Comparison of ENCODE assay signal across 19 cellular contexts in the genomic region with DNA sequence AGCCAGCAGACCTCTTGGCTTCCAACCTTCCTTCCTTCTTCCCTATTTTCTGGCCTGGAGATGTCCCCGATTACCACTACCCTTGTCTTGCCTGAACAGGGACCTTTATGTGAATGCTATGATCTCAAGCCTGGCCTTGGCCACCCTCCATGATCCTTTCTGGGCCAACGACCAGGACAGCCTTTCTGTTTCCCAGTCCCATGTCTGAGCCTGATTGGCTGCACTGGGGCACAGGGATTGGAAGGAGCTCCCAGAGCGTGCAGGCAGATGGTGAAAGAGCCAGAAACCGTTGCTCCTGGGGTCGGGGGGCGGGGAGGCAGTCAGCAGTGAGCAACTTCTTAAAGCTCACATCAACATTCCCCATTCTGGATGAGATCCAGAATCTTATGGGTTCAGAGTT.
DNase-seq lines count a peak whose midpoint lies in the region; ATAC-seq, FAIRE-seq and TF ChIP-seq lines count a peak whose summit lies in the region.
"Had no signal": no experiment of that assay in that cellular context is flagged by ENCODE, and none has a peak within 500 bp of the region (broad histone marks: within the 10 kb centered on the region; RNA-seq: fewer than 3 reads in every experiment).

No MANE protein-coding gene starts in this region.

- H3K27ac Mint-ChIP-seq in endothelial cell (ENCODE audit: unreplicated experiment) = no peak overlapping the region
- H3K27ac Mint-ChIP-seq: activated CD8-positive, alpha-beta T cell treated with anti-CD3 and anti-CD28 coated beads, Interleukin-2, amount 10 ng/mL, durations not matched to agents 7 days and 5 days; activated T-helper 1 cell treated with anti-CD3 and anti-CD28 coated beads, Interleukin-12 subunit alpha, Interleukin-12 subunit beta, Interleukin-2, Interleukin-4 antibody, amounts not matched to agents 30 ng/mL and 10 ng/mL and 1 ng/mL, durations not matched to agents 14 hours and 24 hours and 36 hours; CD4-positive, alpha-beta T cell had no signal

- no peaks in the 10 kb centered on the region for H3K9me3 Mint-ChIP-seq in endothelial cell (ENCODE audit: unreplicated experiment)
- H3K9me3 Mint-ChIP-seq: activated T-helper 1 cell treated with anti-CD3 and anti-CD28 coated beads, Interleukin-12 subunit alpha, Interleukin-12 subunit beta, Interleukin-2, Interleukin-4 antibody, amounts not matched to agents 30 ng/mL and 10 ng/mL and 1 ng/mL, durations not matched to agents 14 hours and 24 hours and 36 hours; CD4-positive, alpha-beta T cell; naive thymus-derived CD4-positive, alpha-beta T cell had no signal

- H3K4me3 Mint-ChIP-seq in endothelial cell (ENCODE audit: unreplicated experiment) = no peak overlapping the region
- H3K4me3 Mint-ChIP-seq: activated CD8-positive, alpha-beta T cell treated with anti-CD3 and anti-CD28 coated beads, Interleukin-2, amount 10 ng/mL, durations not matched to agents 7 days and 5 days; activated T-helper 1 cell treated with anti-CD3 and anti-CD28 coated beads, Interleukin-12 subunit alpha, Interleukin-12 subunit beta, Interleukin-2, Interleukin-4 antibody, amounts not matched to agents 30 ng/mL and 10 ng/mL and 1 ng/mL, durations not matched to agents 14 hours and 24 hours and 36 hours; CD4-positive, alpha-beta T cell; naive thymus-derived CD4-positive, alpha-beta T cell had no signal

- DNase-seq in DMS 273 (lab: John Stamatoyannopoulos, UW; ENCODE audit: unreplicated experiment) (peak; percentile 63), DMS 273 treated with DMSO at 0.1 percent for 48 hours (lab: John Stamatoyannopoulos, UW) (no peak), anterior cingulate cortex (lab: John Stamatoyannopoulos, UW) (peak in 56 of 58 donors; percentile 26 to 95 (median 74)), head of caudate nucleus (peak; percentile 40 to 96 (median 88)), pons (ENCODE audit: low spot score) (peak; percentile 95), HTR-8/SVneo (ENCODE audit: insufficient read length, low spot score) (no peak), endothelial cell (ENCODE audit: low spot score) (no peak)
- DNase-seq: activated CD8-positive, alpha-beta T cell treated with anti-CD3 and anti-CD28 coated beads, Interleukin-2, amount 10 ng/mL, durations not matched to agents 7 days and 5 days; CD4-positive, alpha-beta T cell; DND-41; esophagus squamous epithelium; naive thymus-derived CD4-positive, alpha-beta T cell; NCI-H1048; NCI-H774; Peyer's patch; stimulated activated naive CD8-positive, alpha-beta T cell treated with anti-CD3 and anti-CD28 coated beads, Interleukin-15, Interleukin-2, amounts not matched to agents 100 U/mL and 50 U/mL, for 24 hours had no signal

- H3K4me1 Mint-ChIP-seq in endothelial cell (ENCODE audit: unreplicated experiment) = peaks cover 3% of the 10 kb centered on the region

- intact Hi-C loops in head of caudate nucleus (cut with DNase I) = no loop called here

- peaks cover 5% of the 10 kb centered on the region for H3K27me3 Mint-ChIP-seq in endothelial cell (ENCODE audit: unreplicated experiment)
- H3K27me3 Mint-ChIP-seq: CD4-positive, alpha-beta T cell; naive thymus-derived CD4-positive, alpha-beta T cell had no signal

- no peak for ATAC-seq in HG03045 (IDR thresholded peaks at IDR 0.05; ENCODE audit: unreplicated experiment)
- ATAC-seq: activated CD8-positive, alpha-beta T cell treated with anti-CD3 and anti-CD28 coated beads, Interleukin-2, amount 10 ng/mL, durations not matched to agents 7 days and 5 days; K562; naive thymus-derived CD4-positive, alpha-beta T cell; stimulated activated naive CD8-positive, alpha-beta T cell treated with anti-CD3 and anti-CD28 coated beads, Interleukin-15, Interleukin-2, amounts not matched to agents 100 U/mL and 50 U/mL, for 24 hours had no signal

- no peak for TF ChIP-seq CTCF in endothelial cell (IDR thresholded peaks at IDR 0.05; ENCODE audit: unreplicated experiment)

- peaks cover 2% of the 10 kb centered on the region for H3K36me3 Mint-ChIP-seq in endothelial cell (ENCODE audit: low read depth, unreplicated experiment)

- FAIRE-seq in HTR-8/SVneo (lab: Jason Lieb, UNC) = no peak
- FAIRE-seq: K562 had no signal

Comparison
In these comparisons a context has a peak if more than half of its experiments do, and no peak if none do; other contexts are left out.
1. DNase-seq: peak in DMS 273 (single experiment), anterior cingulate cortex (56 of 58), head of caudate nucleus (42 of 42) and pons (single experiment); none in DMS 273 treated with DMSO at 0.1 percent for 48 hours (single experiment), HTR-8/SVneo (single experiment) and endothelial cell (single experiment).